8 cellular contexts compared by ENCODE assay signal in the genomic region with DNA sequence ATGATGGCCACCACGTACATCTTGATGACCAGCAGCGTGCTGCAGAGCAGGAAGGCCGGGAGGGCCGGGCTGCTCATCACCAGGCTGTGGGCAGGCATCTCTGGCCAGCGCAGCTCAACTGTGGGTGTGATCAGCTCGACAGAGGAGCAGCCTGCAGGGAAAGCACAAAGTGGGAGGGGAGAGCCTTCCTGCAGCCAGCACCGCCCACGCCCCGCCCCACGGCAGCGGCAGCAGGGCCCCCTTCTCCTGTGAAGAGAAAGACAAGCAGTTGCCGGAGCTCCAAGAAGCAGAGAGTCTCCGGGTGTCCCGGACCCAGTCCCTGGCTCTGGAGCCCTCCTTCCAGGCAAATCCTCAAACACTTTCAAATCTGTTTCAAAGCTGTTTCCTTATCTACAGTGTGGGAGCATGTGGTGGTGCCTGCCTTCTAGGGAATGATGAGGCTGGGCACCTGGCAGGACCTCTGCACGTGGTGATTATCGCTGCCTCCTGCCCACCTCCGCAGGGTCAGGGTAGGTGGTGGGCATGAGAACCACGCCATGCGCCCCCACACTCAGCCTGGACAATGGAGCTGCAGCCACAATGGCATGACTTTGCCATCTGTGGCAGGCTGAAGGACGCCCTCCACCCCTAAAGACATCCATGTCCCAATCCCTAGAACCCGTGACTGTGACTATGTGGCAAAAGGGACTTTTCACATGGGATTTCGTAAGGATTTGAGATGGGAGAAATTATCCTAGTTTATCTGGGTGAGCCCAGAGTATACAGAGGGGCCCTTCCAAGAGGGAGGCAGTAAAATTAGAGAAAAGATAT. TPM values are rescaled to one million over a fixed set of nuclear protein-coding genes. Genes with fewer than 3 reads are reported as not detected.
DNase-seq lines count a peak whose midpoint lies in the region; ATAC-seq and TF ChIP-seq lines count a peak whose summit lies in the region.

A gene with protein sequence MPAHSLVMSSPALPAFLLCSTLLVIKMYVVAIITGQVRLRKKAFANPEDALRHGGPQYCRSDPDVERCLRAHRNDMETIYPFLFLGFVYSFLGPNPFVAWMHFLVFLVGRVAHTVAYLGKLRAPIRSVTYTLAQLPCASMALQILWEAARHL (minus strand): TSS at position 128 of the 810 bp plus-strand sequence. CDS start 30 bp downstream, at position 98.

- H3K27me3 Mint-ChIP-seq in activated T-cell treated with anti-CD3 and anti-CD28 coated beads, Interleukin-2, amount 50 U/mL, for 4 hours (ENCODE audit: low read depth) = no peaks in the 10 kb centered on the region

- no peaks in the 10 kb centered on the region for H3K36me3 Mint-ChIP-seq in activated T-cell treated with anti-CD3 and anti-CD28 coated beads, Interleukin-2, amount 50 U/mL, for 4 hours (ENCODE audit: insufficient read depth)

- no peaks in the 10 kb centered on the region for H3F3A ChIP-seq in neural cell (ENCODE audit: insufficient read depth, low read length, poor library complexity, severe bottlenecking)

- peaks cover 14% of the 10 kb centered on the region for H3K4me1 Mint-ChIP-seq in activated T-cell treated with anti-CD3 and anti-CD28 coated beads, Interleukin-2, amount 50 U/mL, for 4 hours (ENCODE audit: low read depth)

- H3K27me3 ChIP-seq in fibroblast of lung (ENCODE audit: control insufficient read depth, insufficient read depth, low read length) (no peaks in the 10 kb centered on the region), neural cell (ENCODE audit: insufficient read depth, low read depth, low read length) (no peaks in the 10 kb centered on the region), subcutaneous abdominal adipose tissue (ENCODE audit: control insufficient read depth in 5 of 5, insufficient read depth in 4 of 5, low read length in 5 of 5) (peaks cover 12 to 31% (median 28%) of the 10 kb centered on the region in 5 donors)

- H3K9me2 ChIP-seq in neural cell (ENCODE audit: insufficient read depth, low read length) = no peaks in the 10 kb centered on the region

- no peaks in the 10 kb centered on the region for H3K9me3 Mint-ChIP-seq in activated T-cell treated with anti-CD3 and anti-CD28 coated beads, Interleukin-2, amount 50 U/mL, for 4 hours

- H3K79me2 ChIP-seq in fibroblast of lung (ENCODE audit: control insufficient read depth, insufficient read depth, low read length) (no peaks in the 10 kb centered on the region), neural cell (replicated peaks; ENCODE audit: insufficient read depth, low read length) (no peaks in the 10 kb centered on the region)

- DNase-seq in GM10266 (ENCODE audit: extremely low spot score) = peak; percentile 40
- DNase-seq in NCI-H748 treated with DMSO at 0.1 percent for 48 hours (lab: John Stamatoyannopoulos, UW) = peak; percentile 3
- peak; percentile 59 for DNase-seq in activated T-cell treated with anti-CD3 and anti-CD28 coated beads, Interleukin-2, amount 50 U/mL, for 4 hours
- peak; percentile 83 for DNase-seq in fibroblast of lung (ENCODE audit: low read depth in 2 of 2)

- H4K20me1 ChIP-seq in fibroblast of lung (ENCODE audit: control insufficient read depth, extremely low read depth, insufficient read depth, low read length) = no peaks in the 10 kb centered on the region
- H4K20me1 ChIP-seq in neural cell (ENCODE audit: insufficient read depth) = no peaks in the 10 kb centered on the region

- H2AFZ ChIP-seq in fibroblast of lung (ENCODE audit: low read length) (peak within 1 kb of the TSS; percentile 36), neural cell (ENCODE audit: low read depth, low read length) (no peak within 1 kb of the TSS)

- H3K4me1 ChIP-seq in fibroblast of lung (ENCODE audit: control insufficient read depth, extremely low read depth, insufficient read depth, low read length) = peaks cover 16% of the 10 kb centered on the region
- H3K4me1 ChIP-seq in subcutaneous abdominal adipose tissue (ENCODE audit: control insufficient read depth in 5 of 5, insufficient read depth in 5 of 5, low read length in 5 of 5) = peaks cover 2 to 23% (median 16%) of the 10 kb centered on the region in 5 donors

- H3K4me3 Mint-ChIP-seq in activated T-cell treated with anti-CD3 and anti-CD28 coated beads, Interleukin-2, amount 50 U/mL, for 4 hours = peak within 1 kb of the TSS; percentile 19

- H3K27ac ChIP-seq in fibroblast of lung (ENCODE audit: insufficient read depth, low read length) (no peak within 1 kb of the TSS), neural cell (ENCODE audit: low read length) (no peak within 1 kb of the TSS), subcutaneous abdominal adipose tissue (ENCODE audit: low read depth, low read length) (peak within 1 kb of the TSS; percentile 23)

- H3K36me3 ChIP-seq in fibroblast of lung (ENCODE audit: control insufficient read depth, insufficient read depth, low read length) (no peaks in the 10 kb centered on the region), neural cell (ENCODE audit: insufficient read depth, low read length) (no peaks in the 10 kb centered on the region), subcutaneous abdominal adipose tissue (ENCODE audit: control insufficient read depth in 5 of 5, insufficient read depth in 5 of 5, low read length in 5 of 5) (no peaks in the 10 kb centered on the region)

- peak within 1 kb of the TSS; percentile 38 for H3K9ac ChIP-seq in fibroblast of lung (ENCODE audit: insufficient read depth, low read length)
- H3K9ac ChIP-seq in neural cell (ENCODE audit: low read length) = peak within 1 kb of the TSS; percentile 36
- H3K9ac ChIP-seq in subcutaneous abdominal adipose tissue (ENCODE audit: low read length in 5 of 5) = peak within 1 kb of the TSS in 4 of 5 donors; percentile 2 to 68 (median 32)

- TF ChIP-seq RAD21 in neural cell (conservative IDR thresholded peaks at IDR 0.05) = no peak

- H3K9me3 ChIP-seq in fibroblast of lung (ENCODE audit: control insufficient read depth, insufficient read depth, low read depth, low read length) (no peaks in the 10 kb centered on the region), neural cell (ENCODE audit: low read length) (no peaks in the 10 kb centered on the region), subcutaneous abdominal adipose tissue (ENCODE audit: control insufficient read depth in 5 of 5, low read length in 5 of 5) (no peaks in the 10 kb centered on the region)

- TF ChIP-seq EP300 in neural cell (conservative IDR thresholded peaks at IDR 0.05; ENCODE audit: poor library complexity, severe bottlenecking) = no peak

- peak; percentile 82 to 86 for ATAC-seq in activated T-cell treated with anti-CD3 and anti-CD28 coated beads, Interleukin-2, amount 50 U/mL, for 4 hours
- no peak for ATAC-seq in GM19452 (IDR thresholded peaks at IDR 0.05; ENCODE audit: unreplicated experiment)
- ATAC-seq in HG02798 (IDR thresholded peaks at IDR 0.05; ENCODE audit: poor library complexity, unreplicated experiment) = no peak

- H3K4me2 ChIP-seq in fibroblast of lung (ENCODE audit: extremely low read depth, insufficient read depth, low read length) = peak within 1 kb of the TSS; percentile 78
- no peak within 1 kb of the TSS for H3K4me2 ChIP-seq in neural cell (ENCODE audit: low read length)

- H3K4me3 ChIP-seq in fibroblast of lung (replicated peaks in 1 of 4; ENCODE audit: control extremely low read depth in 1 of 4, insufficient read depth in 1 of 4, low read depth in 3 of 4, low read length in 4 of 4) (peak within 1 kb of the TSS; percentile 15 to 71 (median 43)), neural cell (ENCODE audit: low read length) (peak within 1 kb of the TSS; percentile 24), subcutaneous abdominal adipose tissue (ENCODE audit: low read depth in 1 of 5, low read length in 5 of 5) (peak within 1 kb of the TSS; percentile 33 to 73 (median 63))

- TF ChIP-seq CTCF in GM10266 (IDR thresholded peaks at IDR 0.05; ENCODE audit: control insufficient read depth, insufficient read depth, low read depth, missing control alignments) (no peak), fibroblast of lung (conservative IDR thresholded peaks at IDR 0.05 in 1 of 2, IDR thresholded peaks at IDR 0.05 in 1 of 2; ENCODE audit: low read depth in 1 of 2, low read length in 2 of 2) (no peak), neural cell (IDR thresholded peaks at IDR 0.05; ENCODE audit: poor library complexity, severe bottlenecking) (no peak)

TF ChIP-seq in neural cell, 6 proteins besides CTCF, POLR2A, EP300 and RAD21:
- TF ChIP-seq TAF1 (IDR thresholded peaks at IDR 0.05; ENCODE audit: low read depth) (no peak), MXI1 (conservative IDR thresholded peaks at IDR 0.05; ENCODE audit: poor library complexity, severe bottlenecking) (no peak), SMC3 (conservative IDR thresholded peaks at IDR 0.05; ENCODE audit: poor library complexity) (no peak), EZH2 (IDR thresholded peaks at IDR 0.05; ENCODE audit: borderline replicate concordance, insufficient read depth, low read length, poor library complexity, severe bottlenecking) (no peak)
- TF ChIP-seq, protein P1, sequence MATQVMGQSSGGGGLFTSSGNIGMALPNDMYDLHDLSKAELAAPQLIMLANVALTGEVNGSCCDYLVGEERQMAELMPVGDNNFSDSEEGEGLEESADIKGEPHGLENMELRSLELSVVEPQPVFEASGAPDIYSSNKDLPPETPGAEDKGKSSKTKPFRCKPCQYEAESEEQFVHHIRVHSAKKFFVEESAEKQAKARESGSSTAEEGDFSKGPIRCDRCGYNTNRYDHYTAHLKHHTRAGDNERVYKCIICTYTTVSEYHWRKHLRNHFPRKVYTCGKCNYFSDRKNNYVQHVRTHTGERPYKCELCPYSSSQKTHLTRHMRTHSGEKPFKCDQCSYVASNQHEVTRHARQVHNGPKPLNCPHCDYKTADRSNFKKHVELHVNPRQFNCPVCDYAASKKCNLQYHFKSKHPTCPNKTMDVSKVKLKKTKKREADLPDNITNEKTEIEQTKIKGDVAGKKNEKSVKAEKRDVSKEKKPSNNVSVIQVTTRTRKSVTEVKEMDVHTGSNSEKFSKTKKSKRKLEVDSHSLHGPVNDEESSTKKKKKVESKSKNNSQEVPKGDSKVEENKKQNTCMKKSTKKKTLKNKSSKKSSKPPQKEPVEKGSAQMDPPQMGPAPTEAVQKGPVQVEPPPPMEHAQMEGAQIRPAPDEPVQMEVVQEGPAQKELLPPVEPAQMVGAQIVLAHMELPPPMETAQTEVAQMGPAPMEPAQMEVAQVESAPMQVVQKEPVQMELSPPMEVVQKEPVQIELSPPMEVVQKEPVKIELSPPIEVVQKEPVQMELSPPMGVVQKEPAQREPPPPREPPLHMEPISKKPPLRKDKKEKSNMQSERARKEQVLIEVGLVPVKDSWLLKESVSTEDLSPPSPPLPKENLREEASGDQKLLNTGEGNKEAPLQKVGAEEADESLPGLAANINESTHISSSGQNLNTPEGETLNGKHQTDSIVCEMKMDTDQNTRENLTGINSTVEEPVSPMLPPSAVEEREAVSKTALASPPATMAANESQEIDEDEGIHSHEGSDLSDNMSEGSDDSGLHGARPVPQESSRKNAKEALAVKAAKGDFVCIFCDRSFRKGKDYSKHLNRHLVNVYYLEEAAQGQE (IDR thresholded peaks at IDR 0.05; ENCODE audit: borderline replicate concordance) = no peak

RNA-seq across cellular contexts. Expression of the gene that starts here (rescaled TPM):
- total RNA-seq in activated T-cell treated with anti-CD3 and anti-CD28 coated beads, Interleukin-2, amount 50 U/mL, for 4 hours = not detected
- 9.6 and 16.7 TPM in 2 replicates for total RNA-seq in fibroblast of lung
- 8.8 and 13.3 TPM in 2 replicates for polyA plus RNA-seq in fibroblast of lung
- polyA plus RNA-seq in fibroblast of lung (2012) = 9.3 and 11.7 TPM in 2 replicates
- polyA minus RNA-seq in fibroblast of lung (ENCODE audit: low replicate concordance) = 20.8 and 28.6 TPM in 2 replicates
- polyA plus RNA-seq in neural cell = 0.63 and 1.2 TPM in 2 replicates
- polyA minus RNA-seq in neural cell = 0.73 and 0.81 TPM in 2 replicates

Comparison
In these comparisons a context has a peak if more than half of its experiments do, and no peak if none do; other contexts are left out.
1. RNA of the gene that starts here (total RNA-seq): 9.6 to 16.7 TPM in fibroblast of lung; not detected in activated T-cell treated with anti-CD3 and anti-CD28 coated beads, Interleukin-2, amount 50 U/mL, for 4 hours; every median in the first group is over 10 times any median in the second.
2. Peak in DNase-seq and ATAC-seq in activated T-cell treated with anti-CD3 and anti-CD28 coated beads, Interleukin-2, amount 50 U/mL, for 4 hours; RNA of the gene not detected or under 1 TPM.
3. DNase-seq: peak in every context shown above with its lines; median percentile 83 in fibroblast of lung; 59 in activated T-cell treated with anti-CD3 and anti-CD28 coated beads, Interleukin-2, amount 50 U/mL, for 4 hours; 40 in GM10266; 3 in NCI-H748 treated with DMSO at 0.1 percent for 48 hours.
4. Peak in every context shown above with its lines, with median percentiles within 50 percentile points of each other: H3K4me3 ChIP-seq and H3K9ac ChIP-seq.